ENCODE assay signal across 20 cellular contexts in genomic region chr2:110827518-110827917, GRCh38.
"Had no signal": no experiment of that assay in that cellular context is flagged by ENCODE, and none has a peak within 500 bp of the region (broad histone marks: within the 10 kb centered on the region; RNA-seq: fewer than 3 reads in every experiment).

No MANE protein-coding gene starts in this region.

- H3K27ac Mint-ChIP-seq: activated CD4-positive, alpha-beta T cell treated with anti-CD3 and anti-CD28 coated beads, Interleukin-2, amount 10 ng/mL, durations not matched to agents 24 days and 14 days; activated naive CD4-positive, alpha-beta T cell treated with anti-CD3 and anti-CD28 coated beads, Interleukin-2, amount 50 U/mL, for 24 hours; endodermal cell had no signal

- H3K4me3 Mint-ChIP-seq: activated CD4-positive, alpha-beta T cell treated with anti-CD3 and anti-CD28 coated beads, Interleukin-2, amount 10 ng/mL, durations not matched to agents 24 days and 14 days; activated naive CD4-positive, alpha-beta T cell treated with anti-CD3 and anti-CD28 coated beads, Interleukin-2, amount 50 U/mL, for 24 hours; activated T-cell treated with anti-CD3 and anti-CD28 coated beads, Interleukin-2, amount 50 U/mL, for 72 hours; endodermal cell had no signal

- ATAC-seq: activated T-cell treated with anti-CD3 and anti-CD28 coated beads, Interleukin-2, amount 50 U/mL, for 72 hours; foreskin keratinocyte; left lung had no signal

- H3K4me3 ChIP-seq: dorsolateral prefrontal cortex, left lung, tibial artery, uterus had no signal

- H3K36me3 ChIP-seq: left lung, tibial artery, uterus had no signal

- H3K27me3 ChIP-seq: left lung, uterus had no signal

- DNase-seq: activated CD4-positive, alpha-beta T cell treated with anti-CD3 and anti-CD28 coated beads, Interleukin-2, amount 10 ng/mL, durations not matched to agents 24 days and 14 days; activated gamma-delta T cell; activated T-cell treated with anti-CD3 and anti-CD28 coated beads, Interleukin-2, amount 50 U/mL, for 72 hours; amygdala; dorsolateral prefrontal cortex; endodermal cell; foreskin keratinocyte; glutamatergic neuron; hippocampal formation; left lung; mammary epithelial cell; midbrain; stimulated activated naive CD4-positive, alpha-beta T cell; substantia nigra; T-helper 1 cell; T1000; tibial artery; uterus had no signal

- H3K4me1 ChIP-seq: foreskin keratinocyte, left lung, tibial artery, uterus had no signal

- H3K9me3 ChIP-seq: uterus had no signal

- H3K4me1 Mint-ChIP-seq: endodermal cell had no signal

- H3K27ac ChIP-seq: dorsolateral prefrontal cortex, epithelial cell of prostate, foreskin keratinocyte, left lung, tibial artery, uterus had no signal
